In the genomic region with DNA sequence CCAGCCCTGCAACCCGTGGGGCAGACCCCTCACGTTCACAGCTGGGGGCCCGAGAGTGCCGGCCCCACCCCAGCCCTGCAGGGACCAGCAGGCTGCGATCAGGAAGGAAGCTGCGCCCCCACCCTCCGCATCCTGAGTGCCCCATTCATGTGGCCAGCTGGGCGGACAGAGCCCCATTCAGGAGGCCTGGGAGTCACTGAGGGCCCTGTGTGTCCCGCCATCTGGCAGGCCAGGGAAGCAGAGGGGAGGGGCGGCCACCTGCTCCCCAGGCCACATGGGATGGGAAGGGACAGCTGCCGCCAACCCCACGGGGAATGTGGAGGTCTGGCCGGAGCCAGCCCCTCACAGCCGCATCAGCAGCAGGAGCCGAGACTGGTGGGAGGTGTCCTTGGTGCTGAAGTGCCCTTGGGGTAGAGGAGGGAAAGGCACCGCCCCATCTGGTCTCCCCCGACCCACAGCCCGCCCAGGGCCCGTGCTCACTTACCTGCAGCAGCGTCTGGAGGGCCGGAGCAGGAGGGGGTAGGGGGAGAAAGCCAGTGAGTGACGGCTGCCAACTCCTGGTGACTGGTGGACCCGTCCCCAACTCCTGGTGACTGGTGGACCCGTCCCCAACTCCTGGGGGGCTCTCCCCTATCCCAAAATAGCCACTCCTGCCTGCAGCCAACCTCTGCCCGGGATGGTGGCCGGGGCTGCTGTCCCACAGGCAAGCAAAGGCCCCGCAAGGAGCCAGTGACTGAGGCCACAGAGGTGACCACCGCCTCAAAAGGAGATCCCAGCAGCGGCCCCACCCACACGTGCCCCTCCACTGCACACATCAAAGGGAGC, we compare ENCODE assay signal across 12 cellular contexts. TPM values are rescaled to one million over a fixed set of nuclear protein-coding genes. Genes with fewer than 3 reads are reported as not detected.
A peak's percentile ranks its signal among the peaks of the same experiment; 100 is the strongest.
DNase-seq lines count a peak whose midpoint lies in the region; ATAC-seq and TF ChIP-seq lines count a peak whose summit lies in the region.
"Had no signal": no experiment of that assay in that cellular context is flagged by ENCODE, and none has a peak within 500 bp of the region (broad histone marks: within the 10 kb centered on the region; RNA-seq: fewer than 3 reads in every experiment).

No MANE protein-coding gene starts in this region.

- no peak overlapping the region for H3K4me3 Mint-ChIP-seq in HFFc6
- H3K4me3 Mint-ChIP-seq: activated CD4-positive, alpha-beta T cell treated with anti-CD3 and anti-CD28 coated beads, Interleukin-2, amount 10 ng/mL, durations not matched to agents 7 days and 5 days; natural killer cell had no signal

- peaks cover 2% of the 10 kb centered on the region; the same call in 1 of the 2 replicates for H3K27me3 Mint-ChIP-seq in HFFc6 (ENCODE audit: insufficient read depth)
- H3K27me3 Mint-ChIP-seq: activated CD4-positive, alpha-beta T cell treated with anti-CD3 and anti-CD28 coated beads, Interleukin-2, amount 10 ng/mL, durations not matched to agents 7 days and 5 days had no signal

- ATAC-seq in mucosa of descending colon (no peak), GM21526 (IDR thresholded peaks at IDR 0.05; ENCODE audit: low FRiP score, unreplicated experiment) (no peak)
- ATAC-seq: Right ventricle myocardium inferior had no signal

- no peaks in the 10 kb centered on the region for H3K4me1 Mint-ChIP-seq in HFFc6 (ENCODE audit: low read depth)

- H3K36me3 ChIP-seq in adipocyte (ENCODE audit: control insufficient read depth, insufficient read depth, low read length, severe bottlenecking): peaks cover 9% of the 10 kb centered on the region
- no peaks in the 10 kb centered on the region for H3K36me3 ChIP-seq in mucosa of descending colon (ENCODE audit: low read depth)

- no peak for TF ChIP-seq CTCF in HFFc6 (IDR thresholded peaks at IDR 0.05)
- no peak for TF ChIP-seq CTCF in mucosa of descending colon (IDR thresholded peaks at IDR 0.05)

- H3K27me3 ChIP-seq in adipocyte (replicated peaks; ENCODE audit: control insufficient read depth, insufficient read depth, low read length) (no peaks in the 10 kb centered on the region), layer of hippocampus (ENCODE audit: control insufficient read depth, insufficient read depth, low read length) (no peaks in the 10 kb centered on the region)
- H3K27me3 ChIP-seq: heart right ventricle had no signal

- H3K27ac ChIP-seq in layer of hippocampus (ENCODE audit: low read depth, low read length): peak overlapping the region; percentile 88
- H3K27ac ChIP-seq: heart right ventricle had no signal

- H3K36me3 Mint-ChIP-seq in HFFc6 (ENCODE audit: low read depth): no peaks in the 10 kb centered on the region
- H3K36me3 Mint-ChIP-seq: natural killer cell had no signal

- H3K9me3 Mint-ChIP-seq in HFFc6: no peaks in the 10 kb centered on the region
- H3K9me3 Mint-ChIP-seq: activated CD4-positive, alpha-beta T cell treated with anti-CD3 and anti-CD28 coated beads, Interleukin-2, amount 10 ng/mL, durations not matched to agents 7 days and 5 days; natural killer cell had no signal

- intact Hi-C loops in mucosa of descending colon (cut with DNase I, micrococcal nuclease): loop anchor here in 1 of 2 donors (5.0 kb wide), 1 partner anchor 177 kb away; no protein-coding TSS in a partner anchor

- DNase-seq in AG08396 (ENCODE audit: low spot score) (peak; percentile 55), Kasumi-1 (lab: John Stamatoyannopoulos, UW) (peak; percentile 28 to 33), adipocyte (ENCODE audit: low read depth) (peak; percentile 30), HFFc6 (no peak), mucosa of descending colon (no peak), AG08395 (ENCODE audit: low spot score) (no peak)
- DNase-seq: heart right ventricle, natural killer cell had no signal

- H3K4me3 ChIP-seq in adipocyte (ENCODE audit: low read length) (no peak overlapping the region), mucosa of descending colon (no peak overlapping the region)
- H3K4me3 ChIP-seq: heart right ventricle had no signal

- H3K9me3 ChIP-seq in adipocyte (ENCODE audit: control insufficient read depth, low read length): no peaks in the 10 kb centered on the region
- no peaks in the 10 kb centered on the region for H3K9me3 ChIP-seq in mucosa of descending colon
- H3K9me3 ChIP-seq: heart right ventricle had no signal

- H3K27ac Mint-ChIP-seq in HFFc6: no peak overlapping the region
- H3K27ac Mint-ChIP-seq: activated CD4-positive, alpha-beta T cell treated with anti-CD3 and anti-CD28 coated beads, Interleukin-2, amount 10 ng/mL, durations not matched to agents 7 days and 5 days; natural killer cell had no signal

- no peak overlapping the region for H3K9ac ChIP-seq in adipocyte (ENCODE audit: low read length)

- H3K4me1 ChIP-seq in adipocyte (ENCODE audit: control insufficient read depth, insufficient read depth, low read length) (peaks cover 3% of the 10 kb centered on the region), mucosa of descending colon (ENCODE audit: low read depth) (no peaks in the 10 kb centered on the region)

RNA-seq across cellular contexts. Expression of gene ACAP3, which starts 8.7 kb away (rescaled TPM):
- 10 to 100 TPM; 39.4 to 50.8 (median 42.6) TPM for total RNA-seq in HFFc6 (2021; fragmentation: NEBNext Ultra II Directional; extraction: Animal tissue kit (Norgen Biotek cat#: 25700))
- total RNA-seq in mucosa of descending colon: 10 to 100 TPM; 42.1 to 76.9 (median 44.8) TPM

RNA-seq across cellular contexts. Expression of gene PUSL1, which starts 9.3 kb away (rescaled TPM):
- 10 to 100 TPM; 23.5 to 28.7 (median 25.6) TPM for total RNA-seq in HFFc6 (2021; fragmentation: NEBNext Ultra II Directional; extraction: Animal tissue kit (Norgen Biotek cat#: 25700))
- 10 to 100 TPM; 12.4 to 15.9 (median 15.4) TPM for total RNA-seq in mucosa of descending colon

RNA-seq across cellular contexts. Expression of gene SCNN1D, which starts 18.8 kb away (rescaled TPM):
- total RNA-seq in HFFc6 (2021; fragmentation: NEBNext Ultra II Directional; extraction: Animal tissue kit (Norgen Biotek cat#: 25700)): 1 to 10 TPM; 1.4 to 3.0 (median 2.0) TPM
- 1 to 10 TPM; 3.5 to 5.4 (median 4.5) TPM for total RNA-seq in mucosa of descending colon

RNA-seq across cellular contexts. Expression of gene INTS11, which starts 25.4 kb away (rescaled TPM):
- total RNA-seq in HFFc6 (2021; fragmentation: NEBNext Ultra II Directional; extraction: Animal tissue kit (Norgen Biotek cat#: 25700)): 10 to 100 TPM; 65.6 to 78.3 (median 69.8) TPM
- total RNA-seq in mucosa of descending colon: 100 to 1,000 TPM in 1 of 3 donors, 10 to 100 TPM in 2; 89.9 to 127 (median 95.5) TPM

RNA-seq across cellular contexts. Expression of gene UBE2J2, which starts 25.4 kb away (rescaled TPM):
- 10 to 100 TPM; 56.2 to 67.9 (median 61.1) TPM for total RNA-seq in HFFc6 (2021; fragmentation: NEBNext Ultra II Directional; extraction: Animal tissue kit (Norgen Biotek cat#: 25700))
- 10 to 100 TPM; 49.8 to 65.8 (median 61.1) TPM for total RNA-seq in mucosa of descending colon

Comparison
In these comparisons a context has a peak if more than half of its experiments do, and no peak if none do; other contexts are left out.
1. DNase-seq: peak in AG08396 (single experiment), Kasumi-1 (2 of 2) and adipocyte (single experiment); none in HFFc6 (single experiment), mucosa of descending colon (0 of 3) and AG08395 (single experiment).